In genomic region chr16:88560722-88561484, GRCh38 we compare ENCODE assay signal across 12 cellular contexts. TPM values are rescaled to one million over a fixed set of nuclear protein-coding genes. Genes with fewer than 3 reads are reported as not detected.
DNase-seq lines count a peak whose midpoint lies in the region; ATAC-seq and TF ChIP-seq lines count a peak whose summit lies in the region.
"Had no signal": no experiment of that assay in that cellular context is flagged by ENCODE, and none has a peak within 500 bp of the region (broad histone marks: within the 10 kb centered on the region; RNA-seq: fewer than 3 reads in every experiment).

No MANE protein-coding gene starts in this region.

- H3K27ac Mint-ChIP-seq in Calu3 (ENCODE audit: unreplicated experiment): no peak overlapping the region
- H3K27ac Mint-ChIP-seq: T-helper 1 cell treated with Interleukin-12 subunit alpha and Interleukin-12 subunit beta and Interleukin-4 antibody, amounts not matched to agents 30 μg/mL and 1 μg/mL, for 36 hours had no signal

- H3K9me3 ChIP-seq in Karpas-422 (ENCODE audit: low read length): no peaks in the 10 kb centered on the region

- TF ChIP-seq CTCF in Calu3 (IDR thresholded peaks at IDR 0.05; ENCODE audit: unreplicated experiment): no peak

- intact Hi-C loops in Calu3 (cut with micrococcal nuclease; ENCODE audit: unreplicated experiment): no loop called here

- H3K9me3 Mint-ChIP-seq in Calu3 (ENCODE audit: low read depth, unreplicated experiment): peaks cover 4% of the 10 kb centered on the region

- peak; percentile 39 for DNase-seq in Calu3
- DNase-seq in Karpas-422: peak; percentile 47
- DNase-seq in amniotic epithelial cell (ENCODE audit: low read depth): peak; percentile 47
- peak; percentile 77 for DNase-seq in islet precursor cell
- DNase-seq in NCI-H1105 treated with DMSO at 0.1 percent for 48 hours (lab: John Stamatoyannopoulos, UW): no peak
- no peak for DNase-seq in NCI-H2171 treated with DMSO at 0.1 percent for 48 hours (lab: John Stamatoyannopoulos, UW)
- DNase-seq: effector CD8-positive, alpha-beta T cell; HCEC 1CT; NCI-H82 had no signal

- no peaks in the 10 kb centered on the region for H3K9me2 ChIP-seq in Karpas-422 (replicated peaks; ENCODE audit: insufficient read depth, low read length)

- H3K36me3 ChIP-seq in Karpas-422 (ENCODE audit: insufficient read depth, low read length): no peaks in the 10 kb centered on the region

- BruUV-seq in Calu3 (replicated peaks; lab: Mats Ljungman, UMichigan): no TSS peak

- peaks cover 69% of the 10 kb centered on the region for H3K27me3 Mint-ChIP-seq in Calu3 (ENCODE audit: unreplicated experiment)

- peaks cover 5% of the 10 kb centered on the region; the same call in 1 of the 2 replicates for H4K20me1 ChIP-seq in Karpas-422 (ENCODE audit: insufficient read depth, low read depth, low read length)

- peaks cover 4% of the 10 kb centered on the region; the same call in 1 of the 2 replicates for H3K4me1 ChIP-seq in Karpas-422 (ENCODE audit: low read length)

- ATAC-seq in HG03460 (IDR thresholded peaks at IDR 0.05; ENCODE audit: unreplicated experiment) (no peak), GM19328 (IDR thresholded peaks at IDR 0.05; ENCODE audit: unreplicated experiment) (no peak)

- CTCF ChIA-PET in Calu3 (lab: Charles Lee): interaction anchor here (0.6 to 1.1 kb wide), 7 partner anchors 9 to 793 kb away, joined by 3 to 5 read pairs (median 3); partner anchors contain the start of gene ZC3H18

- H3K36me3 Mint-ChIP-seq in Calu3 (ENCODE audit: insufficient read depth, unreplicated experiment): peaks cover 12% of the 10 kb centered on the region

- H3K4me2 ChIP-seq in Karpas-422 (ENCODE audit: low read depth, low read length, poor library complexity, severe bottlenecking): no peak overlapping the region

- no peaks in the 10 kb centered on the region for H3K27me3 ChIP-seq in Karpas-422 (ENCODE audit: low read length)

- H3K9ac ChIP-seq in Karpas-422 (ENCODE audit: low read length): no peak overlapping the region

- peaks cover 7% of the 10 kb centered on the region for H3K4me1 Mint-ChIP-seq in Calu3 (ENCODE audit: low read depth, unreplicated experiment)

- H3K27ac ChIP-seq in Karpas-422 (ENCODE audit: low read length): no peak overlapping the region

- H2AFZ ChIP-seq in Karpas-422 (ENCODE audit: low read length): no peak overlapping the region

- no peaks in the 10 kb centered on the region for H3K79me2 ChIP-seq in Karpas-422 (ENCODE audit: low read length)

- no peak overlapping the region for H3K4me3 ChIP-seq in Karpas-422 (ENCODE audit: low read length)

- no peak overlapping the region for H3K4me3 Mint-ChIP-seq in Calu3 (ENCODE audit: low read depth, unreplicated experiment)
- H3K4me3 Mint-ChIP-seq: T-helper 1 cell treated with Interleukin-12 subunit alpha and Interleukin-12 subunit beta and Interleukin-4 antibody, amounts not matched to agents 30 μg/mL and 1 μg/mL, for 36 hours had no signal

RNA-seq across cellular contexts. Expression of gene ZC3H18, which starts 9.3 kb away (rescaled TPM):
- 77.2 and 85.7 TPM in 2 replicates for total RNA-seq in Calu3 (2022)
- 8.3 and 17.5 TPM in 2 replicates for total RNA-seq in Karpas-422 (2014; rRNA removed; shearing (Covaris generic); ENCODE audit: low replicate concordance)

Comparison
In these comparisons a context has a peak if more than half of its experiments do, and no peak if none do; other contexts are left out.
1. DNase-seq: peak in Calu3 (single experiment), Karpas-422 (single experiment), amniotic epithelial cell (single experiment) and islet precursor cell (single experiment); none in NCI-H1105 treated with DMSO at 0.1 percent for 48 hours (single experiment) and NCI-H2171 treated with DMSO at 0.1 percent for 48 hours (single experiment).